8 cellular contexts compared by ENCODE assay signal in the genomic region with DNA sequence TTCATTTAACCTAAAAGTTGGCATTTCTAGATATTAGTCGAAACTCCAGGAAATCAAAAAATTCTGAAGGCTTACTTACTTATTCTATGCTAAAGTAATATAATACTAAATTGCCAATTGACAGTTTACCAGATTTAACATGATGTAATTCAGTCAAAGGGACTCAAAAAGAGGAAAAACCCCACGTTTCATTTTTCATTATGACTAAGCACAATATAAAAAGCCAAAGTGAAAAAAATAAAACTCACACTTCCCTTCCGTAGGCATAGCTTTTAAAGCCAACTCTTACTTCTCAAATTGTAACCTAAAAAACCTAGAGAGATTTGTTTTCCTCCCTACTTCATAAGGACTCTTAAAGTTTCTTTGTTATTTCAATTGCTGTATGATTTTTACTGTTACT.
DNase-seq lines count a peak whose midpoint lies in the region; ATAC-seq and TF ChIP-seq lines count a peak whose summit lies in the region.

No MANE protein-coding gene starts in this region.

- no peak overlapping the region for H3K4me3 ChIP-seq in right lobe of liver

- no peaks in the 10 kb centered on the region for H3K36me3 ChIP-seq in right lobe of liver

- H3K36me3 Mint-ChIP-seq in osteocyte (ENCODE audit: unreplicated experiment) = peaks cover 21% of the 10 kb centered on the region
- peaks cover 38% of the 10 kb centered on the region for H3K36me3 Mint-ChIP-seq in mesothelial cell of epicardium

- ATAC-seq in GM19023 (IDR thresholded peaks at IDR 0.05; ENCODE audit: unreplicated experiment) (peak; percentile 92), HG02852 (IDR thresholded peaks at IDR 0.05; ENCODE audit: unreplicated experiment) (peak; percentile 80), right lobe of liver (no peak)

- intact Hi-C loops in right lobe of liver (cut with DNase I) = no loop called here

- H3K27ac Mint-ChIP-seq in osteocyte (ENCODE audit: unreplicated experiment) (peak overlapping the region; percentile 96), mesothelial cell of epicardium (no peak overlapping the region)

- 56% methylated on average over 3 of the region's 3 CpGs for WGBS in right lobe of liver (ENCODE audit: insufficient coverage, low coverage, low lambda C conversion rate, missing lambda C conversion rate)

- DNase-seq in RPMI8226 (peak; percentile 6), osteocyte (ENCODE audit: extremely low spot score, unreplicated experiment) (no peak), NCI-H345 (lab: John Stamatoyannopoulos, UW) (no peak), amniotic stem cell (lab: John Stamatoyannopoulos, UW) (no peak), mesothelial cell of epicardium (ENCODE audit: low spot score in 2 of 2, unreplicated experiment in 2 of 2) (no peak), right lobe of liver (no peak)

- TF ChIP-seq POLR2A in right lobe of liver (IDR thresholded peaks at IDR 0.05) = no peak

- H3K27me3 Mint-ChIP-seq in osteocyte (ENCODE audit: unreplicated experiment) (no peaks in the 10 kb centered on the region), mesothelial cell of epicardium (ENCODE audit: low read depth) (no peaks in the 10 kb centered on the region)

- TF ChIP-seq CTCF in osteocyte (IDR thresholded peaks at IDR 0.05) (no peak), mesothelial cell of epicardium (IDR thresholded peaks at IDR 0.05; ENCODE audit: unreplicated experiment) (no peak), right lobe of liver (IDR thresholded peaks at IDR 0.05) (no peak)

- H3K4me1 Mint-ChIP-seq in osteocyte (ENCODE audit: unreplicated experiment) = peaks cover 45% of the 10 kb centered on the region
- no peaks in the 10 kb centered on the region for H3K4me1 Mint-ChIP-seq in mesothelial cell of epicardium

- peaks cover 3% of the 10 kb centered on the region for H3K9me3 Mint-ChIP-seq in osteocyte (ENCODE audit: unreplicated experiment)
- no peaks in the 10 kb centered on the region for H3K9me3 Mint-ChIP-seq in mesothelial cell of epicardium

- no peaks in the 10 kb centered on the region for H3K4me1 ChIP-seq in right lobe of liver

- no peak overlapping the region for H3K27ac ChIP-seq in right lobe of liver

- H3K27me3 ChIP-seq in right lobe of liver = no peaks in the 10 kb centered on the region

- no peaks in the 10 kb centered on the region for H3K9me3 ChIP-seq in right lobe of liver

- H3K4me3 Mint-ChIP-seq in osteocyte (ENCODE audit: unreplicated experiment) = peak overlapping the region; percentile 34
- no peak overlapping the region for H3K4me3 Mint-ChIP-seq in mesothelial cell of epicardium

Comparison
In these comparisons a context has a peak if more than half of its experiments do, and no peak if none do; other contexts are left out.
1. ATAC-seq: peak in GM19023 (single experiment) and HG02852 (single experiment); none in right lobe of liver (0 of 4).